ENCODE assay signal across 12 cellular contexts in the genomic region with DNA sequence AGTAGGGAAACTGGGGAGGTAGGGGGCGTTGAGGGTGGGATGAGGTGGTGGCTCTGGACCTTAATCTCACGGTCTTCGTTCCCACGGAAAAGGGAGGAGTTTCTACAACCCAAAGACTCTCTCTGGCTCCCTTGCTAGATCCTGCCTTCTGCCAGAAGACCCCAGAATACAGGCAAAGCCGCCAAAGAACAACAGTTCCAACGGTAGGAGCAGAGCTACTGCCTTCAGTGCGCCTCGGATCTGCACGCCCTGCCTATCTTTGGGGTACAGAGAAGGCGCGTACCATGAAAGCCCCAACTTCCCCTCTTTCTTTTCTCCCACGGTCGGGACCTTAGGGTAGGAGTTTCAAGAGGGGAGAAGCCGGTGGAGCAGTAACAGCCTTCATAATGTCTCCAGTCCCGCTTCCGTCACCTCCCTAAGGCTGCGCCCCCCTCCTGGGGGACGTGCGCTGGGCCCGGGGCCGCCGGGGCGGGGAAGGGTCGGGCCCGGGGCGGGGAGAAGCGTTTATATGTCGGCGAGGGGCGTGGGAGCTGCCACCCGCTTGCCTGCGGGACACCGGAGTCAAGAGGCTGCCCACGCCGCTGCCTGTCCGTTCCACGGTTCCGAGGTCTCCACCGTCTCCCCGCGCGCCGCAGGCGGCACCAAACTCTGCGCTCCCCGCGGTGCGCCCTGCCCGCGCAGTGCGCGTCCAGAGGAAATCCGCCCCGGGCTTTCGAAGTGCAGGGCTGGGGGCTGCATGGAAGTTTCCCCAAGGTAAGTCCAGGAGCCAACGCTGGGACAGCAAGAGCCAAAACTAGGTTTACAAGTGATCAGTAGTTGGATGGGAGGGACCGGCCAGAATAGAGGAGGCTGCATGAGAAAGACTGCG. TPM values are rescaled to one million over a fixed set of nuclear protein-coding genes. Genes with fewer than 3 reads are reported as not detected.
DNase-seq lines count a peak whose midpoint lies in the region; ATAC-seq and TF ChIP-seq lines count a peak whose summit lies in the region.
"Had no signal": no experiment of that assay in that cellular context is flagged by ENCODE, and none has a peak within 500 bp of the region (broad histone marks: within the 10 kb centered on the region; RNA-seq: fewer than 3 reads in every experiment).

A gene with protein sequence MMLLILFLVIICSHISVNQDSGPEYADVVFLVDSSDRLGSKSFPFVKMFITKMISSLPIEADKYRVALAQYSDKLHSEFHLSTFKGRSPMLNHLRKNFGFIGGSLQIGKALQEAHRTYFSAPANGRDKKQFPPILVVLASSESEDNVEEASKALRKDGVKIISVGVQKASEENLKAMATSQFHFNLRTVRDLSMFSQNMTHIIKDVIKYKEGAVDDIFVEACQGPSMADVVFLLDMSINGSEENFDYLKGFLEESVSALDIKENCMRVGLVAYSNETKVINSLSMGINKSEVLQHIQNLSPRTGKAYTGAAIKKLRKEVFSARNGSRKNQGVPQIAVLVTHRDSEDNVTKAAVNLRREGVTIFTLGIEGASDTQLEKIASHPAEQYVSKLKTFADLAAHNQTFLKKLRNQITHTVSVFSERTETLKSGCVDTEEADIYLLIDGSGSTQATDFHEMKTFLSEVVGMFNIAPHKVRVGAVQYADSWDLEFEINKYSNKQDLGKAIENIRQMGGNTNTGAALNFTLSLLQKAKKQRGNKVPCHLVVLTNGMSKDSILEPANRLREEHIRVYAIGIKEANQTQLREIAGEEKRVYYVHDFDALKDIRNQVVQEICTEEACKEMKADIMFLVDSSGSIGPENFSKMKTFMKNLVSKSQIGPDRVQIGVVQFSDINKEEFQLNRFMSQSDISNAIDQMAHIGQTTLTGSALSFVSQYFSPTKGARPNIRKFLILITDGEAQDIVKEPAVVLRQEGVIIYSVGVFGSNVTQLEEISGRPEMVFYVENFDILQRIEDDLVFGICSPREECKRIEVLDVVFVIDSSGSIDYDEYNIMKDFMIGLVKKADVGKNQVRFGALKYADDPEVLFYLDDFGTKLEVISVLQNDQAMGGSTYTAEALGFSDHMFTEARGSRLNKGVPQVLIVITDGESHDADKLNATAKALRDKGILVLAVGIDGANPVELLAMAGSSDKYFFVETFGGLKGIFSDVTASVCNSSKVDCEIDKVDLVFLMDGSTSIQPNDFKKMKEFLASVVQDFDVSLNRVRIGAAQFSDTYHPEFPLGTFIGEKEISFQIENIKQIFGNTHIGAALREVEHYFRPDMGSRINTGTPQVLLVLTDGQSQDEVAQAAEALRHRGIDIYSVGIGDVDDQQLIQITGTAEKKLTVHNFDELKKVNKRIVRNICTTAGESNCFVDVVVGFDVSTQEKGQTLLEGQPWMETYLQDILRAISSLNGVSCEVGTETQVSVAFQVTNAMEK (N-terminal part only) (plus strand): TSS at position 533 of the 868 bp plus-strand sequence. CDS start 43,188 bp downstream, outside the sequence.

- H3K36me3 Mint-ChIP-seq in mesothelial cell of epicardium, result no peaks in the 10 kb centered on the region

- DNase-seq in Right ventricle myocardium inferior (ENCODE audit: missing footprints), result peak; percentile 71
- no peak for DNase-seq in cardiac septum (ENCODE audit: low spot score)
- DNase-seq in fibroblast of mammary gland (ENCODE audit: low read depth), result peak; percentile 4
- DNase-seq in mesothelial cell of epicardium (ENCODE audit: low spot score in 2 of 2, unreplicated experiment in 2 of 2), result peak in 1 of 2 experiments; percentile 50
- no peak for DNase-seq in dedifferentiated amniotic fluid mesenchymal stem cell (ENCODE audit: extremely low spot score)
- DNase-seq in foreskin melanocyte, result no peak
- DNase-seq in SW480 (ENCODE audit: low spot score), result no peak
- DNase-seq: NCI-H69, stomach, T-helper 1 cell had no signal

- peak within 1 kb of the TSS; percentile 70 for H3K27ac Mint-ChIP-seq in mesothelial cell of epicardium

- no peak within 1 kb of the TSS for H3K4me3 ChIP-seq in fibroblast of mammary gland (ENCODE audit: control insufficient read depth, low read depth, low read length)

- peaks cover 12% of the 10 kb centered on the region for H3K4me1 Mint-ChIP-seq in mesothelial cell of epicardium

- H3K9me3 Mint-ChIP-seq in mesothelial cell of epicardium, result peaks cover 10% of the 10 kb centered on the region

- H3K4me3 Mint-ChIP-seq in mesothelial cell of epicardium, result peak within 1 kb of the TSS; percentile 79

- ATAC-seq in Right ventricle myocardium inferior (peak; percentile 62), GM18511 (IDR thresholded peaks at IDR 0.05; ENCODE audit: unreplicated experiment) (no peak)
- ATAC-seq: HCT116 had no signal

- intact Hi-C loops in Right ventricle myocardium inferior (cut with DNase I), result no loop called here
- intact Hi-C loops in cardiac septum (cut with DNase I), result no loop called here

- TF ChIP-seq CTCF in fibroblast of mammary gland (conservative IDR thresholded peaks at IDR 0.05; ENCODE audit: control insufficient read depth, insufficient read depth, low read depth, low read length), result no peak
- no peak for TF ChIP-seq CTCF in mesothelial cell of epicardium (IDR thresholded peaks at IDR 0.05; ENCODE audit: unreplicated experiment)

- H3K27me3 Mint-ChIP-seq in mesothelial cell of epicardium (ENCODE audit: low read depth), result peaks cover 46% of the 10 kb centered on the region

RNA-seq across cellular contexts. Expression of the gene that starts here (rescaled TPM):
- total RNA-seq in Right ventricle myocardium inferior (2.2 TPM), cardiac septum (0.19 TPM), mesothelial cell of epicardium (13.3 to 14.0 TPM (median 13.7 TPM) in 3 replicates)

Comparison
In these comparisons a context has a peak if more than half of its experiments do, and no peak if none do; other contexts are left out.
1. DNase-seq: peak in Right ventricle myocardium inferior (single experiment) and fibroblast of mammary gland (single experiment); none in cardiac septum (single experiment), dedifferentiated amniotic fluid mesenchymal stem cell (single experiment), foreskin melanocyte (single experiment) and SW480 (single experiment).